12 cellular contexts compared by ENCODE assay signal in genomic region chr21:38343691-38344090, GRCh38.
DNase-seq lines count a peak whose midpoint lies in the region; ATAC-seq, FAIRE-seq and TF ChIP-seq lines count a peak whose summit lies in the region.
"Had no signal": no experiment of that assay in that cellular context is flagged by ENCODE, and none has a peak within 500 bp of the region (broad histone marks: within the 10 kb centered on the region; RNA-seq: fewer than 3 reads in every experiment).

No MANE protein-coding gene starts in this region.

- H3K27ac Mint-ChIP-seq in nephron = peak overlapping the region in 2 of 3 experiments; percentile 64 to 79

- no peaks in the 10 kb centered on the region for H3K36me3 Mint-ChIP-seq in nephron (ENCODE audit: low read depth)
- H3K36me3 Mint-ChIP-seq: CD14-positive monocyte had no signal

- ATAC-seq in HG03439 (IDR thresholded peaks at IDR 0.05; ENCODE audit: unreplicated experiment) (no peak), GM18517 (IDR thresholded peaks at IDR 0.05; ENCODE audit: unreplicated experiment) (no peak)
- ATAC-seq: activated T-cell treated with anti-CD3 and anti-CD28 coated beads, Interleukin-2, amount 50 U/mL, for 4 hours had no signal

- peak overlapping the region; percentile 77 to 85 for H3K27ac ChIP-seq in coronary artery

- peak; percentile 89 for DNase-seq in Daoy (ENCODE audit: low read depth)
- peak; percentile 86 for DNase-seq in NCI-H2196 treated with DMSO at 0.1 percent for 48 hours (lab: John Stamatoyannopoulos, UW; ENCODE audit: unreplicated experiment)
- DNase-seq in coronary artery (ENCODE audit: low spot score) = peak; percentile 85
- no peak for DNase-seq in activated gamma-delta T cell treated with Interleukin-2 at 50 U/mL for 16 hours
- no peak for DNase-seq in urothelium cell line (ENCODE audit: low spot score)
- DNase-seq: activated T-cell treated with anti-CD3 and anti-CD28 coated beads, Interleukin-2, amount 50 U/mL, for 4 hours; head of caudate nucleus; NCI-H1048 had no signal

- no peak overlapping the region for H3K4me3 Mint-ChIP-seq in nephron
- H3K4me3 Mint-ChIP-seq: activated T-cell treated with anti-CD3 and anti-CD28 coated beads, Interleukin-2, amount 50 U/mL, for 4 hours; CD14-positive monocyte had no signal

- H3K4me1 Mint-ChIP-seq in nephron = peaks cover 21% of the 10 kb centered on the region

- no peak for FAIRE-seq in urothelium cell line (lab: Jason Lieb, UNC)

- TF ChIP-seq CTCF in coronary artery (IDR thresholded peaks at IDR 0.05) (no peak), nephron (IDR thresholded peaks at IDR 0.05; ENCODE audit: unreplicated experiment in 3 of 3) (no peak)

- peaks cover 9% of the 10 kb centered on the region for H3K27me3 Mint-ChIP-seq in nephron (ENCODE audit: low read depth)

- no peaks in the 10 kb centered on the region for H3K9me3 Mint-ChIP-seq in nephron
- H3K9me3 Mint-ChIP-seq: activated T-cell treated with anti-CD3 and anti-CD28 coated beads, Interleukin-2, amount 50 U/mL, for 4 hours had no signal

- peak overlapping the region; percentile 8 for H3K4me3 ChIP-seq in coronary artery

Comparison
In these comparisons a context has a peak if more than half of its experiments do, and no peak if none do; other contexts are left out.
1. DNase-seq: peak in Daoy (single experiment), NCI-H2196 treated with DMSO at 0.1 percent for 48 hours (single experiment) and coronary artery (single experiment); none in activated gamma-delta T cell treated with Interleukin-2 at 50 U/mL for 16 hours (single experiment) and urothelium cell line (single experiment).